ENCODE assay signal across 1 cellular context in genomic region chr19:1232231-1232637, GRCh38.
TF ChIP-seq lines count a peak whose summit lies in the region.

No MANE protein-coding gene starts in this region.

TF ChIP-seq in A549, 52 proteins besides CTCF, POLR2A, EP300 and RAD21:
- TF ChIP-seq FOSB (CRISPR knock-in tag; IDR thresholded peaks at IDR 0.05) = no peak
- no peak for TF ChIP-seq KDM1A (IDR thresholded peaks at IDR 0.05; ENCODE audit: low read depth)
- no peak for TF ChIP-seq NFE2L2 (conservative IDR thresholded peaks at IDR 0.05; ENCODE audit: low read length)
- TF ChIP-seq PBX3 (IDR thresholded peaks at IDR 0.05) = no peak
- no peak for TF ChIP-seq HDAC2 (IDR thresholded peaks at IDR 0.05)
- no peak for TF ChIP-seq CHD2 (IDR thresholded peaks at IDR 0.05; ENCODE audit: low read length, partially characterized antibody)
- TF ChIP-seq HMGXB4 (CRISPR knock-in tag; IDR thresholded peaks at IDR 0.05; ENCODE audit: borderline replicate concordance) = no peak
- TF ChIP-seq MAFK (IDR thresholded peaks at IDR 0.05; ENCODE audit: partially characterized antibody) = no peak
- TF ChIP-seq BHLHE40 (IDR thresholded peaks at IDR 0.05; ENCODE audit: low read depth, low read length) = no peak
